In the genomic region with DNA sequence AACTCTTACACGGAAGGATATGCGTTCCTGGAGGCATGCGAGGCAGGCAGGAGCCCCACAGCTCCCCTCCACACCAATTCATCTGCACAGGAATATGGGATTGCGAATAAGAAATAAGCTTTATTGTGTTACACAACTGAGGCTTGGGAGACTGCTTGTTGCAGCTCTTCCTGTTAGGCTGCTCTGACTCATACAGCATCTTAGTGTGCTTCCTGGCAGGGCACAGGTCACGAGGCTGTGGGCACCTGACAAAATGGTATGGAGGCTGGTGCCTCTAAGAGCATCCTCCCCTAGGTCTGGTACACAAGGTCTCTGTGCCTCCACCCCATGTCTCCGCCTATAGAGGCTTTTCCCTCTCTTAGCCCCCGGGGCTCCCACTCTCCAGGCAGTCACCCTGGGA, we compare ENCODE assay signal across 14 cellular contexts. TPM values are rescaled to one million over a fixed set of nuclear protein-coding genes. Genes with fewer than 3 reads are reported as not detected.
DNase-seq lines count a peak whose midpoint lies in the region; ATAC-seq and TF ChIP-seq lines count a peak whose summit lies in the region.
"Had no signal": no experiment of that assay in that cellular context is flagged by ENCODE, and none has a peak within 500 bp of the region (broad histone marks: within the 10 kb centered on the region; RNA-seq: fewer than 3 reads in every experiment).

No MANE protein-coding gene starts in this region.

- H3K9me3 ChIP-seq in vagina = no peaks in the 10 kb centered on the region

- H3K27me3 Mint-ChIP-seq in activated T-cell treated with anti-CD3 and anti-CD28 coated beads, Interleukin-2, amount 50 U/mL, for 72 hours (ENCODE audit: low read depth) = peaks cover 44% of the 10 kb centered on the region

- peaks cover 5% of the 10 kb centered on the region for H3K4me1 Mint-ChIP-seq in activated T-cell treated with anti-CD3 and anti-CD28 coated beads, Interleukin-2, amount 50 U/mL, for 72 hours (ENCODE audit: low read depth)

- no peak overlapping the region for H3K27ac Mint-ChIP-seq in activated T-cell treated with anti-CD3 and anti-CD28 coated beads, Interleukin-2, amount 50 U/mL, for 72 hours
- H3K27ac Mint-ChIP-seq: WTC11 had no signal

- peak; percentile 4 to 20 for DNase-seq in activated T-cell treated with anti-CD3 and anti-CD28 coated beads, Interleukin-2, amount 50 U/mL, for 72 hours
- DNase-seq in activated T-cell treated with anti-CD3 and anti-CD28 coated beads for 4 hours = no peak
- DNase-seq in RWPE1 (ENCODE audit: low spot score) = peak; percentile 76
- DNase-seq in foreskin fibroblast = peak; percentile 55 to 77
- DNase-seq in stromal cell of bone marrow (ENCODE audit: low read depth) = peak; percentile 24
- DNase-seq in vagina (ENCODE audit: extremely low spot score in 2 of 2) = no peak
- DNase-seq in ACHN = no peak
- DNase-seq in posterior vena cava (ENCODE audit: low spot score) = no peak
- DNase-seq: cortex of kidney, KBM-7, midbrain, NCI-H2227 treated with DMSO at 0.1 percent for 48 hours had no signal

- H3K27ac ChIP-seq in RWPE1 (peak overlapping the region; percentile 65), vagina (no peak overlapping the region)

- in situ Hi-C loops in ACHN (cut with HindIII; ENCODE audit: low pct_ligation_motif_present, low pct_unique_long_range_greater_than_20kb, low sequenced_read_pairs) = no loop called here

- CTCF ChIA-PET in RWPE1 (lab: Yijun Ruan, JAX) = interaction anchor here (1.5 kb wide), 1 partner anchor 100 kb away, joined by 5 read pairs; no protein-coding TSS in a partner anchor

- intact Hi-C loops in vagina (cut with DNase I) = no loop called here
- intact Hi-C loops in posterior vena cava (cut with DNase I) = no loop called here

- ATAC-seq in activated T-cell treated with anti-CD3 and anti-CD28 coated beads, Interleukin-2, amount 50 U/mL, for 72 hours (replicated peaks in 1 of 2) = peak; percentile 62 to 83
- ATAC-seq: WTC11 had no signal

- no peaks in the 10 kb centered on the region for H3K36me3 ChIP-seq in vagina

- no peak for TF ChIP-seq POLR2A in vagina (IDR thresholded peaks at IDR 0.05)

- no peaks in the 10 kb centered on the region for H3K36me3 Mint-ChIP-seq in activated T-cell treated with anti-CD3 and anti-CD28 coated beads, Interleukin-2, amount 50 U/mL, for 72 hours (ENCODE audit: insufficient read depth in 2 of 2)
- H3K36me3 Mint-ChIP-seq: WTC11 had no signal

- H3K4me3 Mint-ChIP-seq in activated T-cell treated with anti-CD3 and anti-CD28 coated beads, Interleukin-2, amount 50 U/mL, for 72 hours = no peak overlapping the region
- H3K4me3 Mint-ChIP-seq: WTC11 had no signal

- no peaks in the 10 kb centered on the region for H3K27me3 ChIP-seq in vagina

- peaks cover 28% of the 10 kb centered on the region for H3K4me1 ChIP-seq in vagina

- H3K4me3 ChIP-seq in foreskin fibroblast (ENCODE audit: low read depth in 1 of 2, low read length in 2 of 2) (no peak overlapping the region), vagina (no peak overlapping the region)
- H3K4me3 ChIP-seq: smooth muscle cell had no signal

- POLR2A ChIA-PET in RWPE1 (lab: Yijun Ruan, JAX; ENCODE audit: low non-redundant PET) = no interaction called here

- H3K9me3 Mint-ChIP-seq in activated T-cell treated with anti-CD3 and anti-CD28 coated beads, Interleukin-2, amount 50 U/mL, for 72 hours = no peaks in the 10 kb centered on the region
- H3K9me3 Mint-ChIP-seq: WTC11 had no signal

- TF ChIP-seq CTCF in RWPE1 (conservative IDR thresholded peaks at IDR 0.05; ENCODE audit: low read depth) = no peak
- TF ChIP-seq CTCF in foreskin fibroblast (IDR thresholded peaks at IDR 0.05; ENCODE audit: low read depth, low read length) = no peak
- no peak for TF ChIP-seq CTCF in vagina (IDR thresholded peaks at IDR 0.05)

RNA-seq across cellular contexts. Expression of a gene that starts 6.8 kb away (rescaled TPM):
- not detected for total RNA-seq in activated T-cell treated with anti-CD3 and anti-CD28 coated beads, Interleukin-2, amount 50 U/mL, for 72 hours
- 16.5 TPM for total RNA-seq in vagina
- total RNA-seq in posterior vena cava = 10 to 100 TPM; 24.3 to 26.6 TPM

Comparison
In these comparisons a context has a peak if more than half of its experiments do, and no peak if none do; other contexts are left out.
1. DNase-seq: peak in activated T-cell treated with anti-CD3 and anti-CD28 coated beads, Interleukin-2, amount 50 U/mL, for 72 hours (2 of 2), RWPE1 (single experiment), foreskin fibroblast (2 of 2) and stromal cell of bone marrow (single experiment); none in activated T-cell treated with anti-CD3 and anti-CD28 coated beads for 4 hours (single experiment), vagina (0 of 2), ACHN (single experiment) and posterior vena cava (single experiment).
2. RNA of a gene that starts 6.8 kb away (total RNA-seq): 24.3 to 26.6 TPM in posterior vena cava and 16.5 TPM in vagina (single experiment); not detected in activated T-cell treated with anti-CD3 and anti-CD28 coated beads, Interleukin-2, amount 50 U/mL, for 72 hours; every median in the first group is over 10 times any median in the second.